Comparison of ENCODE assay signal across 1 cellular context in genomic region chr11:128490092-128490491, GRCh38.
TF ChIP-seq lines count a peak whose summit lies in the region.

No MANE protein-coding gene starts in this region.

TF ChIP-seq in IMR-90, 13 proteins besides CTCF, POLR2A, EP300 and RAD21 (continued from another document):
- TF ChIP-seq BHLHE40 (IDR thresholded peaks at IDR 0.05; ENCODE audit: low read depth, low read length), result no peak
- TF ChIP-seq FOS (IDR thresholded peaks at IDR 0.05; ENCODE audit: low read depth, low read length), result no peak
- no peak for TF ChIP-seq MAZ (IDR thresholded peaks at IDR 0.05; ENCODE audit: borderline replicate concordance, low read depth, low read length)
- no peak for TF ChIP-seq RCOR1 (IDR thresholded peaks at IDR 0.05; ENCODE audit: insufficient replicate concordance, low read length)
- TF ChIP-seq RFX5 (IDR thresholded peaks at IDR 0.05; ENCODE audit: low read depth, low read length), result no peak
- TF ChIP-seq USF2 (IDR thresholded peaks at IDR 0.05; ENCODE audit: low read depth, low read length), result no peak
- TF ChIP-seq, protein P1, sequence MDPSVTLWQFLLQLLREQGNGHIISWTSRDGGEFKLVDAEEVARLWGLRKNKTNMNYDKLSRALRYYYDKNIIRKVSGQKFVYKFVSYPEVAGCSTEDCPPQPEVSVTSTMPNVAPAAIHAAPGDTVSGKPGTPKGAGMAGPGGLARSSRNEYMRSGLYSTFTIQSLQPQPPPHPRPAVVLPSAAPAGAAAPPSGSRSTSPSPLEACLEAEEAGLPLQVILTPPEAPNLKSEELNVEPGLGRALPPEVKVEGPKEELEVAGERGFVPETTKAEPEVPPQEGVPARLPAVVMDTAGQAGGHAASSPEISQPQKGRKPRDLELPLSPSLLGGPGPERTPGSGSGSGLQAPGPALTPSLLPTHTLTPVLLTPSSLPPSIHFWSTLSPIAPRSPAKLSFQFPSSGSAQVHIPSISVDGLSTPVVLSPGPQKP (IDR thresholded peaks at IDR 0.05; ENCODE audit: borderline replicate concordance, low read depth, low read length), result no peak
- no peak for TF ChIP-seq CEBPB (IDR thresholded peaks at IDR 0.05; ENCODE audit: low read depth, low read length)
TF ChIP-seq in IMR-90: peak in this region for 0.
